6 cellular contexts compared by ENCODE assay signal in genomic region chr9:7841831-7842230, GRCh38.
"Had no signal": no experiment of that assay in that cellular context is flagged by ENCODE, and none has a peak within 500 bp of the region (broad histone marks: within the 10 kb centered on the region; RNA-seq: fewer than 3 reads in every experiment).

No MANE protein-coding gene starts in this region.

- DNase-seq: GM23248, H9, HCEC 1CT, IMR-90, KG1 had no signal

- H3K4me3 ChIP-seq: GM23248, K562 had no signal

- ATAC-seq: K562 had no signal

- H3K9me3 Mint-ChIP-seq: H9 had no signal

- H3K27ac ChIP-seq: GM23248 had no signal

- H3K4me3 Mint-ChIP-seq: H9 had no signal

- H3K27ac Mint-ChIP-seq: H9 had no signal

- H2AFZ ChIP-seq: GM23248 had no signal
